25 cellular contexts compared by ENCODE assay signal in the genomic region with DNA sequence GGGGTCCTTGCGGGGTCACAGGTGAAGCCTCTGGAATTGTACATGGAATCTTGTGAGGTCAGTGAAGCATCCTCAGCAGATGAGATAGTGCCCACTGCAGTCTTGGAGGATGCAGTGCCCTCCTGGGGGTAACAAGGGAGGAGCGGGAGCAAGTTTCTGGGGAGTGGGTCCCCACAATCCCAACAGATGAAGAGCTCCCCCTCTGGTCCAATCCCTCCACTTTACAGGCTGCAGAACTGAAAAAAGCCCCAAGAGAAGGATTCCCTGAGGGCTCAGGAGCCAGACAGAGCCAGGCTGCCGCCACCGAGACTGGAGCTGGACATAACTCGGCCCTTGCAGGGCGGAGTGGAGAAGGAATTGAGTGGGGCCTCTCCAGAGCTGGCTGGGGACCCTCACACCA.
"Had no signal": no experiment of that assay in that cellular context is flagged by ENCODE, and none has a peak within 500 bp of the region (broad histone marks: within the 10 kb centered on the region; RNA-seq: fewer than 3 reads in every experiment).

No MANE protein-coding gene starts in this region.

- H3K9me3 Mint-ChIP-seq: activated naive CD4-positive, alpha-beta T cell treated with anti-CD3 and anti-CD28 coated beads, Interleukin-2, amount 50 U/mL, for 24 hours; activated T-cell treated with anti-CD3 and anti-CD28 coated beads, Interleukin-2, amount 50 U/mL, for 24 hours; activated T-helper 1 cell treated with anti-CD3 and anti-CD28 coated beads, Interleukin-12 subunit alpha, Interleukin-12 subunit beta, Interleukin-2, Interleukin-4 antibody, amounts not matched to agents 30 ng/mL and 10 ng/mL and 1 ng/mL, durations not matched to agents 14 hours and 24 hours and 36 hours had no signal

- H3K27me3 ChIP-seq: breast epithelium had no signal

- H3K36me3 ChIP-seq: breast epithelium had no signal

- H3K27me3 Mint-ChIP-seq: activated CD8-positive, alpha-beta memory T cell treated with anti-CD3 and anti-CD28 coated beads, Interleukin-2, amount 10 ng/mL, durations not matched to agents 7 days and 5 days; activated naive CD4-positive, alpha-beta T cell treated with anti-CD3 and anti-CD28 coated beads, Interleukin-2, amount 50 U/mL, for 24 hours; activated T-cell treated with anti-CD3 and anti-CD28 coated beads, Interleukin-2, amount 50 U/mL, for 24 hours had no signal

- H3K27ac Mint-ChIP-seq: activated CD8-positive, alpha-beta memory T cell treated with anti-CD3 and anti-CD28 coated beads, Interleukin-2, amount 10 ng/mL, durations not matched to agents 7 days and 5 days; activated naive CD4-positive, alpha-beta T cell treated with anti-CD3 and anti-CD28 coated beads, Interleukin-2, amount 50 U/mL, for 24 hours; activated T-cell treated with anti-CD3 and anti-CD28 coated beads, Interleukin-2, amount 50 U/mL, for 24 hours; activated T-helper 1 cell treated with anti-CD3 and anti-CD28 coated beads, Interleukin-12 subunit alpha, Interleukin-12 subunit beta, Interleukin-2, Interleukin-4 antibody, amounts not matched to agents 30 ng/mL and 10 ng/mL and 1 ng/mL, durations not matched to agents 14 hours and 24 hours and 36 hours had no signal

- H3K4me3 ChIP-seq: breast epithelium, SK-N-MC had no signal

- H3K4me3 Mint-ChIP-seq: activated CD8-positive, alpha-beta memory T cell treated with anti-CD3 and anti-CD28 coated beads, Interleukin-2, amount 10 ng/mL, durations not matched to agents 7 days and 5 days; activated naive CD4-positive, alpha-beta T cell treated with anti-CD3 and anti-CD28 coated beads, Interleukin-2, amount 50 U/mL, for 24 hours; activated T-cell treated with anti-CD3 and anti-CD28 coated beads, Interleukin-2, amount 50 U/mL, for 24 hours; activated T-helper 1 cell treated with anti-CD3 and anti-CD28 coated beads, Interleukin-12 subunit alpha, Interleukin-12 subunit beta, Interleukin-2, Interleukin-4 antibody, amounts not matched to agents 30 ng/mL and 10 ng/mL and 1 ng/mL, durations not matched to agents 14 hours and 24 hours and 36 hours had no signal

- H3K9me3 ChIP-seq: breast epithelium had no signal

- ATAC-seq: activated CD4-positive, CD25-positive, alpha-beta regulatory T cell treated with anti-CD3 and anti-CD28 coated beads, Interleukin-2, amount 50 U/mL, for 24 hours; activated CD8-positive, alpha-beta memory T cell treated with anti-CD3 and anti-CD28 coated beads, Interleukin-2, amount 10 ng/mL, durations not matched to agents 7 days and 5 days; Panc1; Right ventricle myocardium inferior had no signal

- H3K4me1 ChIP-seq: breast epithelium had no signal

- DNase-seq: activated CD4-positive, alpha-beta T cell treated with anti-CD3 and anti-CD28 coated beads for 4 hours; activated CD8-positive, alpha-beta memory T cell treated with anti-CD3 and anti-CD28 coated beads, Interleukin-2, amount 10 ng/mL, durations not matched to agents 7 days and 5 days; activated effector memory CD4-positive, alpha-beta T cell treated with Interleukin-2 at 50 U/mL for 16 hours; activated naive CD4-positive, alpha-beta T cell; activated T-cell treated with anti-CD3 and anti-CD28 coated beads, Interleukin-2, amount 50 U/mL, for 24 hours; aorta; caudate nucleus; Kasumi-1; NCI-H1092; NCI-H1417; NCI-H1930; NCI-H345; NCI-H510A; NCI-H526 treated with DMSO at 0.1 percent for 48 hours; OCI-M1; RPMI8226; T-helper 1 cell had no signal

- H3K27ac ChIP-seq: breast epithelium, SK-N-MC, VCaP had no signal
